ENCODE assay signal across 13 cellular contexts in genomic region chr21:41622831-41623548, GRCh38.
A peak's percentile ranks its signal among the peaks of the same experiment; 100 is the strongest.
DNase-seq lines count a peak whose midpoint lies in the region; ATAC-seq and TF ChIP-seq lines count a peak whose summit lies in the region.
"Had no signal": no experiment of that assay in that cellular context is flagged by ENCODE, and none has a peak within 500 bp of the region (broad histone marks: within the 10 kb centered on the region; RNA-seq: fewer than 3 reads in every experiment).

No MANE protein-coding gene starts in this region.

- H3K27me3 ChIP-seq in ACC112 (ENCODE audit: insufficient read depth, low read length) (no peaks in the 10 kb centered on the region), body of pancreas (no peaks in the 10 kb centered on the region)

- H3K27ac ChIP-seq in ACC112 (ENCODE audit: low read depth, low read length) (peak overlapping the region; percentile 59; the same call in 1 of the 2 replicates), body of pancreas (no peak overlapping the region)
- H3K27ac ChIP-seq: thoracic aorta had no signal

- WGBS in body of pancreas, 2 donors = 75 to 77% methylated on average over 15 to 21 of the region's 26 CpGs

- H3K4me3 Mint-ChIP-seq in activated naive CD8-positive, alpha-beta T cell treated with anti-CD3 and anti-CD28 coated beads for 36 hours = no peak overlapping the region
- H3K4me3 Mint-ChIP-seq: WTC11 had no signal

- H3K27ac Mint-ChIP-seq in activated naive CD8-positive, alpha-beta T cell treated with anti-CD3 and anti-CD28 coated beads for 36 hours = no peak overlapping the region
- H3K27ac Mint-ChIP-seq: WTC11 had no signal

- H3K9me3 ChIP-seq in body of pancreas = no peaks in the 10 kb centered on the region
- H3K9me3 ChIP-seq: thoracic aorta had no signal

- TF ChIP-seq CTCF in body of pancreas (IDR thresholded peaks at IDR 0.05) = no peak

- ATAC-seq in GM19324 (IDR thresholded peaks at IDR 0.05; ENCODE audit: low FRiP score, unreplicated experiment) (no peak), body of pancreas (no peak)
- ATAC-seq: WTC11 had no signal

- H3K4me1 ChIP-seq in ACC112 (ENCODE audit: control insufficient read depth, insufficient read depth, low read length, unreplicated experiment) (peaks cover 31% of the 10 kb centered on the region), body of pancreas (no peaks in the 10 kb centered on the region)

- no peaks in the 10 kb centered on the region for H3K4me1 Mint-ChIP-seq in activated naive CD8-positive, alpha-beta T cell treated with anti-CD3 and anti-CD28 coated beads for 36 hours
- H3K4me1 Mint-ChIP-seq: WTC11 had no signal

- H3K36me3 Mint-ChIP-seq in activated naive CD8-positive, alpha-beta T cell treated with anti-CD3 and anti-CD28 coated beads for 36 hours = no peaks in the 10 kb centered on the region
- H3K36me3 Mint-ChIP-seq: WTC11 had no signal

- no peaks in the 10 kb centered on the region for H3K79me2 ChIP-seq in ACC112 (ENCODE audit: control insufficient read depth, insufficient read depth, low read length, unreplicated experiment)

- peaks cover 46% of the 10 kb centered on the region for H3K27me3 Mint-ChIP-seq in activated naive CD8-positive, alpha-beta T cell treated with anti-CD3 and anti-CD28 coated beads for 36 hours

- H2AFZ ChIP-seq in ACC112 (ENCODE audit: low read length, unreplicated experiment) = no peak overlapping the region

- H3K4me3 ChIP-seq in ACC112 (ENCODE audit: low read depth, low read length) = no peak overlapping the region
- no peak overlapping the region for H3K4me3 ChIP-seq in body of pancreas
- H3K4me3 ChIP-seq: lung, thoracic aorta had no signal

- H3K9me3 Mint-ChIP-seq in activated naive CD8-positive, alpha-beta T cell treated with anti-CD3 and anti-CD28 coated beads for 36 hours = no peaks in the 10 kb centered on the region

- H3K36me3 ChIP-seq in ACC112 (ENCODE audit: insufficient read depth, low read length) (no peaks in the 10 kb centered on the region), body of pancreas (replicated peaks in 1 of 2; ENCODE audit: insufficient read depth in 1 of 2, low read depth in 2 of 2) (no peaks in the 10 kb centered on the region)
- H3K36me3 ChIP-seq: thoracic aorta had no signal

- intact Hi-C loops in posterior vena cava (cut with DNase I) (no loop called here), body of pancreas (cut with DNase I) (no loop called here)

- peak; percentile 48 for DNase-seq in Caki2 (ENCODE audit: low read depth)
- peak; percentile 8 for DNase-seq in activated naive CD8-positive, alpha-beta T cell treated with anti-CD3 and anti-CD28 coated beads for 36 hours
- DNase-seq in posterior vena cava (ENCODE audit: low spot score) = peak; percentile 68
- DNase-seq in COR-L47 (lab: John Stamatoyannopoulos, UW) = no peak
- no peak for DNase-seq in body of pancreas
- DNase-seq: effector CD4-positive, alpha-beta T cell; hippocampal formation; NCI-H1092 had no signal

- no peak for TF ChIP-seq POLR2A in body of pancreas (IDR thresholded peaks at IDR 0.05)

- in situ Hi-C loops in Caki2 (cut with HindIII; ENCODE audit: low pct_unique_long_range_greater_than_20kb, low sequenced_read_pairs) = loop anchor here (25.0 kb wide), 1 partner anchor 139 kb away; the partner anchor contains the start of gene RIPK4

Comparison
In these comparisons a context has a peak if more than half of its experiments do, and no peak if none do; other contexts are left out.
1. DNase-seq: peak in Caki2 (single experiment), activated naive CD8-positive, alpha-beta T cell treated with anti-CD3 and anti-CD28 coated beads for 36 hours (single experiment) and posterior vena cava (single experiment); none in COR-L47 (single experiment) and body of pancreas (0 of 4).